Comparison of ENCODE assay signal across 7 cellular contexts in the genomic region with DNA sequence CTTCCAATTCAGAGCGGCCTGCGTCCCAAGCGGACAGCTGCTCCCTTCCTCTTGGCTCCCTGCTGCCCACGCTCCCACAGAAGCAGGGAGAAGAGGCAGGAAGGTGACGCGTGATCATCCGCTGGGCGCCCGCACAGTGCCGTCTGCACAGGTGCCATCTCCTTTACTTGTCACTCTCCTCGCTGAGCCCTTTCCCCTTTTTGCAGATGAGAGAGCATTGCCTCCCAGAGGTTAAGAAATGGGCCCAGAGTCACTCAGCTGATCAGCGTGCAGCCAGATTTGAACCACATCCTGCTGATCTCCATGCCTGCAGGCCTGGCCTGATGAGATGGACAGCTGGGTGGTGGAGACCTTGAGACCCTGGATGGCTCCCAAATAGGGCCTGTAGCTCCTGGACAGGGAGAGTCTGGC.
DNase-seq lines count a peak whose midpoint lies in the region; TF ChIP-seq lines count a peak whose summit lies in the region.

No MANE protein-coding gene starts in this region.

- H3K27ac ChIP-seq in effector memory CD4-positive, alpha-beta T cell (ENCODE audit: insufficient read depth, low read length, poor library complexity, severe bottlenecking): peak overlapping the region; percentile 95
- peak overlapping the region; percentile 51 to 100 (median 76) for H3K27ac ChIP-seq in sigmoid colon

- no peak for TF ChIP-seq POLR2A in sigmoid colon (IDR thresholded peaks at IDR 0.05)

- no peak for TF ChIP-seq EP300 in sigmoid colon (IDR thresholded peaks at IDR 0.05)

- peak; percentile 60 for DNase-seq in GM19238 (ENCODE audit: insufficient read length, low spot score)
- peak; percentile 51 for DNase-seq in NCI-H524 treated with DMSO at 0.1 percent for 48 hours (lab: John Stamatoyannopoulos, UW)
- DNase-seq in effector memory CD4-positive, alpha-beta T cell: no peak
- DNase-seq in sigmoid colon: no peak
- no peak for DNase-seq in hepatic stellate cell (ENCODE audit: low spot score)
- DNase-seq in putamen (ENCODE audit: low spot score): no peak
- DNase-seq in NCI-H526 treated with DMSO at 0.1 percent for 48 hours (lab: John Stamatoyannopoulos, UW): no peak

- WGBS in sigmoid colon, 2 donors: 43 to 85% methylated on average over 12 of the region's 12 CpGs

- H3K27me3 ChIP-seq in effector memory CD4-positive, alpha-beta T cell (replicated peaks; ENCODE audit: control insufficient read depth, insufficient read depth, low read length, poor library complexity, severe bottlenecking): no peaks in the 10 kb centered on the region
- no peaks in the 10 kb centered on the region for H3K27me3 ChIP-seq in sigmoid colon

- intact Hi-C loops in sigmoid colon (cut with DNase I): no loop called here

- H3K36me3 ChIP-seq in effector memory CD4-positive, alpha-beta T cell (ENCODE audit: control insufficient read depth, insufficient read depth, low read length): no peaks in the 10 kb centered on the region
- H3K36me3 ChIP-seq in sigmoid colon: no peaks in the 10 kb centered on the region

- H3K4me3 ChIP-seq in effector memory CD4-positive, alpha-beta T cell (ENCODE audit: insufficient read depth, low read depth, low read length, poor library complexity, severe bottlenecking): peak overlapping the region; percentile 20
- H3K4me3 ChIP-seq in sigmoid colon: no peak overlapping the region

- H3K4me1 ChIP-seq in effector memory CD4-positive, alpha-beta T cell (ENCODE audit: control insufficient read depth, insufficient read depth, low read length, poor library complexity, severe bottlenecking): peaks cover 98% of the 10 kb centered on the region
- H3K4me1 ChIP-seq in sigmoid colon: peaks cover 0 to 91% (median 79%) of the 10 kb centered on the region in 4 donors

- no peak for TF ChIP-seq CTCF in sigmoid colon (IDR thresholded peaks at IDR 0.05)

- H3K9me3 ChIP-seq in effector memory CD4-positive, alpha-beta T cell (ENCODE audit: control insufficient read depth, low read length): no peaks in the 10 kb centered on the region
- no peaks in the 10 kb centered on the region for H3K9me3 ChIP-seq in sigmoid colon

Comparison
In these comparisons a context has a peak if more than half of its experiments do, and no peak if none do; other contexts are left out.
1. DNase-seq: peak in GM19238 (single experiment) and NCI-H524 treated with DMSO at 0.1 percent for 48 hours (single experiment); none in effector memory CD4-positive, alpha-beta T cell (0 of 3), sigmoid colon (single experiment), hepatic stellate cell (single experiment), putamen (single experiment) and NCI-H526 treated with DMSO at 0.1 percent for 48 hours (single experiment).